8 cellular contexts compared by ENCODE assay signal in the genomic region with DNA sequence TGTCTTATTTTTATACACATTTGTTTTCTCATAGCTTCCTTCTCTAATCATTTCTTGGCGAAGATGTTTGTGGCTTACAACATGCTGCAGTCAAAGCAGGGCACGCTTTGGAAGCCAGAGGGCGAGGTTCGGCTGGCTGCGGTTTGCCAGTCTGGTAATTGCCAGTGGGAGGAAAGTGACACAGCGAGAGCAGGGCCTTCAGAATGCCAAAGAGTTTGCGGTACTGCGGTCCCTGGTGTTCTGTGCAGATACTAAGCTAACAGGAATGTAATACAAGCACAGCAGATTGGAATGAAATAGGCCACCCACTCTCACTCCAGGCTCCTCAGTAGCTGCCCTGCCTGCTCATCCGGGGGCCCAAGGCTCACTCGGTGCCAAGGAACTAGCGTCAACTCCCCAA. TPM values are rescaled to one million over a fixed set of nuclear protein-coding genes. Genes with fewer than 3 reads are reported as not detected.
DNase-seq lines count a peak whose midpoint lies in the region; ATAC-seq, FAIRE-seq and TF ChIP-seq lines count a peak whose summit lies in the region.

No MANE protein-coding gene starts in this region.

- no peak overlapping the region for H3K4me3 Mint-ChIP-seq in activated naive CD4-positive, alpha-beta T cell treated with anti-CD3 and anti-CD28 coated beads for 36 hours

- peak; percentile 39 for TF ChIP-seq CTCF in cardiac fibroblast (IDR thresholded peaks at IDR 0.05; ENCODE audit: low read depth, low read length)
- no peak for TF ChIP-seq CTCF in lower leg skin (IDR thresholded peaks at IDR 0.05)

- no peaks in the 10 kb centered on the region for H3K4me1 Mint-ChIP-seq in activated naive CD4-positive, alpha-beta T cell treated with anti-CD3 and anti-CD28 coated beads for 36 hours (ENCODE audit: low read depth)

- H3K27ac Mint-ChIP-seq in activated naive CD4-positive, alpha-beta T cell treated with anti-CD3 and anti-CD28 coated beads for 36 hours: no peak overlapping the region

- no peak for ATAC-seq in HG03439 (IDR thresholded peaks at IDR 0.05; ENCODE audit: unreplicated experiment)

- CTCF ChIA-PET in activated naive CD4-positive, alpha-beta T cell treated with anti-CD3 and anti-CD28 coated beads for 36 hours (lab: Charles Lee): interaction anchor here (0.7 kb wide), 1 partner anchor 124 kb away, joined by 3 read pairs; no protein-coding TSS in a partner anchor

- no peak for TF ChIP-seq POLR2A in lower leg skin (IDR thresholded peaks at IDR 0.05)

- no peaks in the 10 kb centered on the region for H3K36me3 Mint-ChIP-seq in activated naive CD4-positive, alpha-beta T cell treated with anti-CD3 and anti-CD28 coated beads for 36 hours (ENCODE audit: low read depth)

- no peaks in the 10 kb centered on the region for H3K27me3 Mint-ChIP-seq in activated naive CD4-positive, alpha-beta T cell treated with anti-CD3 and anti-CD28 coated beads for 36 hours (ENCODE audit: low read depth)

- DNase-seq in 8988T: peak; percentile 21
- peak; percentile 95 for DNase-seq in LHCN-M2 (ENCODE audit: low read depth)
- DNase-seq in cardiac fibroblast (ENCODE audit: low read depth in 2 of 2): peak; percentile 93 to 95
- DNase-seq in lower leg skin (ENCODE audit: low spot score in 2 of 2): peak; percentile 71 to 92
- DNase-seq in GM19239 (ENCODE audit: insufficient read length, low spot score): no peak
- DNase-seq in NCI-H1694 treated with DMSO at 0.1 percent for 48 hours (lab: John Stamatoyannopoulos, UW): no peak
- no peak for DNase-seq in activated naive CD4-positive, alpha-beta T cell treated with anti-CD3 and anti-CD28 coated beads for 36 hours

- intact Hi-C loops in lower leg skin (cut with DNase I; ENCODE audit: low total_unique reads): no loop called here
- intact Hi-C loops in activated naive CD4-positive, alpha-beta T cell treated with anti-CD3 and anti-CD28 coated beads for 36 hours (cut with micrococcal nuclease): no loop called here

- WGBS in lower leg skin, 2 donors: 19 to 20% methylated on average over 11 of the region's 11 CpGs

- no peaks in the 10 kb centered on the region for H3K9me3 Mint-ChIP-seq in activated naive CD4-positive, alpha-beta T cell treated with anti-CD3 and anti-CD28 coated beads for 36 hours

- FAIRE-seq in GM19239 (lab: Jason Lieb, UNC): no peak

- H3K4me3 ChIP-seq in cardiac fibroblast (replicated peaks in 1 of 2; ENCODE audit: low read depth in 2 of 2, low read length in 2 of 2) (no peak overlapping the region), lower leg skin (ENCODE audit: low read depth, poor library complexity, severe bottlenecking) (no peak overlapping the region)

RNA-seq across cellular contexts. Expression of a gene that starts 58.7 kb away (rescaled TPM):
- total RNA-seq in LHCN-M2 (2014; rRNA removed) (not detected in 2 replicates), lower leg skin (100 to 1,000 TPM in 2 of 4 donors, 10 to 100 TPM in 2; 64.1 to 130 (median 104) TPM)
- not detected for polyA plus RNA-seq in LHCN-M2 (2012)
- not detected for total RNA-seq in activated naive CD4-positive, alpha-beta T cell treated with anti-CD3 and anti-CD28 coated beads for 36 hours

Comparison
In these comparisons a context has a peak if more than half of its experiments do, and no peak if none do; other contexts are left out.
1. DNase-seq: peak in 8988T (single experiment), LHCN-M2 (single experiment), cardiac fibroblast (2 of 2) and lower leg skin (2 of 2); none in GM19239 (single experiment), NCI-H1694 treated with DMSO at 0.1 percent for 48 hours (single experiment) and activated naive CD4-positive, alpha-beta T cell treated with anti-CD3 and anti-CD28 coated beads for 36 hours (single experiment).
2. RNA of a gene that starts 58.7 kb away (total RNA-seq): 64.1 to 130 TPM in lower leg skin; not detected in activated naive CD4-positive, alpha-beta T cell treated with anti-CD3 and anti-CD28 coated beads for 36 hours and not detected in LHCN-M2; every median in the first group is over 10 times any median in the second.